In the genomic region with DNA sequence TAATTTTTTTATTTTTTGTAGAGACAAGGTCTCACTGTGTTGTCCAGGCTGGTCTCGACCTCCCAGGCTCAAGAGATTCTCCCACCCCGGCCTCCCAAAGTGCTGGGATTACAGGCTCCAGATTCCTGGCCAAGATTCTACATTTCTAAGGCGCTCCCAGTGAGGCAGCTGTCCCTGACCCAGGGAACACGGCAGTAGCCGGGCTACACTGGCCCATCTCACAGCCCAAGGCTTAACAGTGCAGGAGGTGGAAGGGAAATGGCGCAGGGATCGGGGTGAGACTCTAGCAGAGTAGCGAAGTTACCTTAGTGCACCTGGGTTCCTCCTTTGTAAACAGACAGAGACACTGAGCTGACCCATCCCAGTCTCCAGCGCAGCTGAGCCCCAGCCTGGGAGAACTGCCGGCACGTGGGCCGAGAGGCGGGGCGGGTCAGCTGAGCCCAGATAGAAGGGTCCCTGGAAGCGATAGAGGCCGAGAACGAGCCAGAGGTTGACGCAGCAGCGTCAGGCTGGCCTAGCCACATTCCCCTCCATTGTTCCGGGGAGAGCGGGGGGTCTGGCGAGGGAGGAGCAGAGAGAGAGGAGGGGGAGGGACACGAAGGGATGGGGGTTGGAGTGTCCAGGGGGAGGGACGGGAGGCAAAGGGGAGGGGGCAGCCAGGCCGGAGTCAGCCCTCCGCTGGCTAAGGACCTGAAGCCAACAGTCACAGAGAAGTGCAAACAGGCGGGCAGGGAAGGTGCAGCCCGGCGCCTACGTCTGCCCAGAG, we compare ENCODE assay signal across 1 cellular context.
TF ChIP-seq lines count a peak whose summit lies in the region.

No MANE protein-coding gene starts in this region.

TF ChIP-seq in K562, 482 proteins besides CTCF, POLR2A, EP300 and RAD21 (continues in another document):
- no peak for TF ChIP-seq ZNF217 (CRISPR knock-in tag; IDR thresholded peaks at IDR 0.05)
- TF ChIP-seq RBM39 (optimal IDR thresholded peaks at IDR 0.05; ENCODE audit: low read depth, low read length) = no peak
- TF ChIP-seq, protein P1, sequence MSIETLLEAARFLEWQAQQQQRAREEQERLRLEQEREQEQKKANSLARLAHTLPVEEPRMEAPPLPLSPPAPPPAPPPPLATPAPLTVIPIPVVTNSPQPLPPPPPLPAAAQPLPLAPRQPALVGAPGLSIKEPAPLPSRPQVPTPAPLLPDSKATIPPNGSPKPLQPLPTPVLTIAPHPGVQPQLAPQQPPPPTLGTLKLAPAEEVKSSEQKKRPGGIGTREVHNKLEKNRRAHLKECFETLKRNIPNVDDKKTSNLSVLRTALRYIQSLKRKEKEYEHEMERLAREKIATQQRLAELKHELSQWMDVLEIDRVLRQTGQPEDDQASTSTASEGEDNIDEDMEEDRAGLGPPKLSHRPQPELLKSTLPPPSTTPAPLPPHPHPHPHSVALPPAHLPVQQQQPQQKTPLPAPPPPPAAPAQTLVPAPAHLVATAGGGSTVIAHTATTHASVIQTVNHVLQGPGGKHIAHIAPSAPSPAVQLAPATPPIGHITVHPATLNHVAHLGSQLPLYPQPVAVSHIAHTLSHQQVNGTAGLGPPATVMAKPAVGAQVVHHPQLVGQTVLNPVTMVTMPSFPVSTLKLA (conservative IDR thresholded peaks at IDR 0.05) = peak; percentile 81 to 91
- TF ChIP-seq RBM17 (IDR thresholded peaks at IDR 0.05; ENCODE audit: borderline replicate concordance, low read depth, low read length) = no peak
- TF ChIP-seq U2AF2 (optimal IDR thresholded peaks at IDR 0.05; ENCODE audit: low read depth, low read length) = no peak
- no peak for TF ChIP-seq ZSCAN29 (IDR thresholded peaks at IDR 0.05)
- TF ChIP-seq CHD1 (IDR thresholded peaks at IDR 0.05; ENCODE audit: low read length) = no peak
- TF ChIP-seq, protein P2, sequence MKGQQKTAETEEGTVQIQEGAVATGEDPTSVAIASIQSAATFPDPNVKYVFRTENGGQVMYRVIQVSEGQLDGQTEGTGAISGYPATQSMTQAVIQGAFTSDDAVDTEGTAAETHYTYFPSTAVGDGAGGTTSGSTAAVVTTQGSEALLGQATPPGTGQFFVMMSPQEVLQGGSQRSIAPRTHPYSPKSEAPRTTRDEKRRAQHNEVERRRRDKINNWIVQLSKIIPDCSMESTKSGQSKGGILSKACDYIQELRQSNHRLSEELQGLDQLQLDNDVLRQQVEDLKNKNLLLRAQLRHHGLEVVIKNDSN (CRISPR knock-in tag; IDR thresholded peaks at IDR 0.05) = peak; percentile 76
- no peak for TF ChIP-seq SMAD1 (IDR thresholded peaks at IDR 0.05; ENCODE audit: low read depth, low read length, partially characterized antibody)
- no peak for TF ChIP-seq ZNF589 (CRISPR knock-in tag; IDR thresholded peaks at IDR 0.05; ENCODE audit: low read depth)
- TF ChIP-seq NR3C1 (CRISPR knock-in tag; IDR thresholded peaks at IDR 0.05) = no peak
- TF ChIP-seq, protein P3, sequence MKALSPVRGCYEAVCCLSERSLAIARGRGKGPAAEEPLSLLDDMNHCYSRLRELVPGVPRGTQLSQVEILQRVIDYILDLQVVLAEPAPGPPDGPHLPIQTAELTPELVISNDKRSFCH (CRISPR knock-in tag; IDR thresholded peaks at IDR 0.05) = no peak
- TF ChIP-seq, protein P3 (tag; IDR thresholded peaks at IDR 0.05) = no peak
- no peak for TF ChIP-seq GTF2E2 (tag; IDR thresholded peaks at IDR 0.05)
- no peak for TF ChIP-seq ZNF695 (CRISPR knock-in tag; IDR thresholded peaks at IDR 0.05)
- TF ChIP-seq, protein P4, sequence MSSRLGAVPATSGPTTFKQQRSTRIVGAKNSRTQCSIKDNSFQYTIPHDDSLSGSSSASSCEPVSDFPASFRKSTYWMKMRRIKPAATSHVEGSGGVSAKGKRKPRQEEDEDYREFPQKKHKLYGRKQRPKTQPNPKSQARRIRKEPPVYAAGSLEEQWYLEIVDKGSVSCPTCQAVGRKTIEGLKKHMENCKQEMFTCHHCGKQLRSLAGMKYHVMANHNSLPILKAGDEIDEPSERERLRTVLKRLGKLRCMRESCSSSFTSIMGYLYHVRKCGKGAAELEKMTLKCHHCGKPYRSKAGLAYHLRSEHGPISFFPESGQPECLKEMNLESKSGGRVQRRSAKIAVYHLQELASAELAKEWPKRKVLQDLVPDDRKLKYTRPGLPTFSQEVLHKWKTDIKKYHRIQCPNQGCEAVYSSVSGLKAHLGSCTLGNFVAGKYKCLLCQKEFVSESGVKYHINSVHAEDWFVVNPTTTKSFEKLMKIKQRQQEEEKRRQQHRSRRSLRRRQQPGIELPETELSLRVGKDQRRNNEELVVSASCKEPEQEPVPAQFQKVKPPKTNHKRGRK (tag; IDR thresholded peaks at IDR 0.05) = no peak
- TF ChIP-seq CBFA2T2 (conservative IDR thresholded peaks at IDR 0.05) = peak; percentile 21; the same call in 1 of the 2 replicates
- no peak for TF ChIP-seq ZNF431 (CRISPR knock-in tag; IDR thresholded peaks at IDR 0.05)
- TF ChIP-seq ILK (tag; IDR thresholded peaks at IDR 0.05; ENCODE audit: borderline replicate concordance, low read depth) = no peak
- TF ChIP-seq, protein P5, sequence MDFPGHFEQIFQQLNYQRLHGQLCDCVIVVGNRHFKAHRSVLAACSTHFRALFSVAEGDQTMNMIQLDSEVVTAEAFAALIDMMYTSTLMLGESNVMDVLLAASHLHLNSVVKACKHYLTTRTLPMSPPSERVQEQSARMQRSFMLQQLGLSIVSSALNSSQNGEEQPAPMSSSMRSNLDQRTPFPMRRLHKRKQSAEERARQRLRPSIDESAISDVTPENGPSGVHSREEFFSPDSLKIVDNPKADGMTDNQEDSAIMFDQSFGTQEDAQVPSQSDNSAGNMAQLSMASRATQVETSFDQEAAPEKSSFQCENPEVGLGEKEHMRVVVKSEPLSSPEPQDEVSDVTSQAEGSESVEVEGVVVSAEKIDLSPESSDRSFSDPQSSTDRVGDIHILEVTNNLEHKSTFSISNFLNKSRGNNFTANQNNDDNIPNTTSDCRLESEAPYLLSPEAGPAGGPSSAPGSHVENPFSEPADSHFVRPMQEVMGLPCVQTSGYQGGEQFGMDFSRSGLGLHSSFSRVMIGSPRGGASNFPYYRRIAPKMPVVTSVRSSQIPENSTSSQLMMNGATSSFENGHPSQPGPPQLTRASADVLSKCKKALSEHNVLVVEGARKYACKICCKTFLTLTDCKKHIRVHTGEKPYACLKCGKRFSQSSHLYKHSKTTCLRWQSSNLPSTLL (IDR thresholded peaks at IDR 0.05) = no peak
- no peak for TF ChIP-seq ZNF77 (CRISPR knock-in tag; IDR thresholded peaks at IDR 0.05)
- TF ChIP-seq POLR2AphosphoS5 (IDR thresholded peaks at IDR 0.05; ENCODE audit: control insufficient read depth, insufficient read depth, low read depth, low read length) = no peak
- TF ChIP-seq, protein P6, sequence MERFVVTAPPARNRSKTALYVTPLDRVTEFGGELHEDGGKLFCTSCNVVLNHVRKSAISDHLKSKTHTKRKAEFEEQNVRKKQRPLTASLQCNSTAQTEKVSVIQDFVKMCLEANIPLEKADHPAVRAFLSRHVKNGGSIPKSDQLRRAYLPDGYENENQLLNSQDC (CRISPR knock-in tag; IDR thresholded peaks at IDR 0.05) = no peak
- no peak for TF ChIP-seq POLR2B (IDR thresholded peaks at IDR 0.05; ENCODE audit: low read depth, partially characterized antibody)
- no peak for TF ChIP-seq ADNP (tag; IDR thresholded peaks at IDR 0.05)
- TF ChIP-seq E2F3 (CRISPR knock-in tag; IDR thresholded peaks at IDR 0.05) = no peak
- TF ChIP-seq, protein P7, sequence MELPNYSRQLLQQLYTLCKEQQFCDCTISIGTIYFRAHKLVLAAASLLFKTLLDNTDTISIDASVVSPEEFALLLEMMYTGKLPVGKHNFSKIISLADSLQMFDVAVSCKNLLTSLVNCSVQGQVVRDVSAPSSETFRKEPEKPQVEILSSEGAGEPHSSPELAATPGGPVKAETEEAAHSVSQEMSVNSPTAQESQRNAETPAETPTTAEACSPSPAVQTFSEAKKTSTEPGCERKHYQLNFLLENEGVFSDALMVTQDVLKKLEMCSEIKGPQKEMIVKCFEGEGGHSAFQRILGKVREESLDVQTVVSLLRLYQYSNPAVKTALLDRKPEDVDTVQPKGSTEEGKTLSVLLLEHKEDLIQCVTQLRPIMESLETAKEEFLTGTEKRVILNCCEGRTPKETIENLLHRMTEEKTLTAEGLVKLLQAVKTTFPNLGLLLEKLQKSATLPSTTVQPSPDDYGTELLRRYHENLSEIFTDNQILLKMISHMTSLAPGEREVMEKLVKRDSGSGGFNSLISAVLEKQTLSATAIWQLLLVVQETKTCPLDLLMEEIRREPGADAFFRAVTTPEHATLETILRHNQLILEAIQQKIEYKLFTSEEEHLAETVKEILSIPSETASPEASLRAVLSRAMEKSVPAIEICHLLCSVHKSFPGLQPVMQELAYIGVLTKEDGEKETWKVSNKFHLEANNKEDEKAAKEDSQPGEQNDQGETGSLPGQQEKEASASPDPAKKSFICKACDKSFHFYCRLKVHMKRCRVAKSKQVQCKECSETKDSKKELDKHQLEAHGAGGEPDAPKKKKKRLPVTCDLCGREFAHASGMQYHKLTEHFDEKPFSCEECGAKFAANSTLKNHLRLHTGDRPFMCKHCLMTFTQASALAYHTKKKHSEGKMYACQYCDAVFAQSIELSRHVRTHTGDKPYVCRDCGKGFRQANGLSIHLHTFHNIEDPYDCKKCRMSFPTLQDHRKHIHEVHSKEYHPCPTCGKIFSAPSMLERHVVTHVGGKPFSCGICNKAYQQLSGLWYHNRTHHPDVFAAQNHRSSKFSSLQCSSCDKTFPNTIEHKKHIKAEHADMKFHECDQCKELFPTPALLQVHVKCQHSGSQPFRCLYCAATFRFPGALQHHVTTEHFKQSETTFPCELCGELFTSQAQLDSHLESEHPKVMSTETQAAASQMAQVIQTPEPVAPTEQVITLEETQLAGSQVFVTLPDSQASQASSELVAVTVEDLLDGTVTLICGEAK (IDR thresholded peaks at IDR 0.05) = no peak
- TF ChIP-seq, protein P7 (CRISPR knock-in tag; IDR thresholded peaks at IDR 0.05) = no peak
- no peak for TF ChIP-seq HDAC6 (IDR thresholded peaks at IDR 0.05; ENCODE audit: low read depth, low read length)
- TF ChIP-seq, protein P8, sequence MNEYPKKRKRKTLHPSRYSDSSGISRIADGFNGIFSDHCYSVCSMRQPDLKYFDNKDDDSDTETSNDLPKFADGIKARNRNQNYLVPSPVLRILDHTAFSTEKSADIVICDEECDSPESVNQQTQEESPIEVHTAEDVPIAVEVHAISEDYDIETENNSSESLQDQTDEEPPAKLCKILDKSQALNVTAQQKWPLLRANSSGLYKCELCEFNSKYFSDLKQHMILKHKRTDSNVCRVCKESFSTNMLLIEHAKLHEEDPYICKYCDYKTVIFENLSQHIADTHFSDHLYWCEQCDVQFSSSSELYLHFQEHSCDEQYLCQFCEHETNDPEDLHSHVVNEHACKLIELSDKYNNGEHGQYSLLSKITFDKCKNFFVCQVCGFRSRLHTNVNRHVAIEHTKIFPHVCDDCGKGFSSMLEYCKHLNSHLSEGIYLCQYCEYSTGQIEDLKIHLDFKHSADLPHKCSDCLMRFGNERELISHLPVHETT (CRISPR knock-in tag; conservative IDR thresholded peaks at IDR 0.05 in 1 of 2, IDR thresholded peaks at IDR 0.05 in 1 of 2) = no peak
- TF ChIP-seq CCAR2 (IDR thresholded peaks at IDR 0.05; ENCODE audit: low read depth, low read length) = no peak
- TF ChIP-seq, protein P9, sequence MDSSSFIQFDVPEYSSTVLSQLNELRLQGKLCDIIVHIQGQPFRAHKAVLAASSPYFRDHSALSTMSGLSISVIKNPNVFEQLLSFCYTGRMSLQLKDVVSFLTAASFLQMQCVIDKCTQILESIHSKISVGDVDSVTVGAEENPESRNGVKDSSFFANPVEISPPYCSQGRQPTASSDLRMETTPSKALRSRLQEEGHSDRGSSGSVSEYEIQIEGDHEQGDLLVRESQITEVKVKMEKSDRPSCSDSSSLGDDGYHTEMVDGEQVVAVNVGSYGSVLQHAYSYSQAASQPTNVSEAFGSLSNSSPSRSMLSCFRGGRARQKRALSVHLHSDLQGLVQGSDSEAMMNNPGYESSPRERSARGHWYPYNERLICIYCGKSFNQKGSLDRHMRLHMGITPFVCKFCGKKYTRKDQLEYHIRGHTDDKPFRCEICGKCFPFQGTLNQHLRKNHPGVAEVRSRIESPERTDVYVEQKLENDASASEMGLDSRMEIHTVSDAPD (CRISPR knock-in tag; IDR thresholded peaks at IDR 0.05) = no peak
- TF ChIP-seq, protein P10, sequence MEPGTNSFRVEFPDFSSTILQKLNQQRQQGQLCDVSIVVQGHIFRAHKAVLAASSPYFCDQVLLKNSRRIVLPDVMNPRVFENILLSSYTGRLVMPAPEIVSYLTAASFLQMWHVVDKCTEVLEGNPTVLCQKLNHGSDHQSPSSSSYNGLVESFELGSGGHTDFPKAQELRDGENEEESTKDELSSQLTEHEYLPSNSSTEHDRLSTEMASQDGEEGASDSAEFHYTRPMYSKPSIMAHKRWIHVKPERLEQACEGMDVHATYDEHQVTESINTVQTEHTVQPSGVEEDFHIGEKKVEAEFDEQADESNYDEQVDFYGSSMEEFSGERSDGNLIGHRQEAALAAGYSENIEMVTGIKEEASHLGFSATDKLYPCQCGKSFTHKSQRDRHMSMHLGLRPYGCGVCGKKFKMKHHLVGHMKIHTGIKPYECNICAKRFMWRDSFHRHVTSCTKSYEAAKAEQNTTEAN (CRISPR knock-in tag; IDR thresholded peaks at IDR 0.05) = no peak
- no peak for TF ChIP-seq ZNF23 (CRISPR knock-in tag; IDR thresholded peaks at IDR 0.05)
- no peak for TF ChIP-seq ZNF124 (CRISPR knock-in tag; IDR thresholded peaks at IDR 0.05)
- no peak for TF ChIP-seq ZNF551 (CRISPR knock-in tag; IDR thresholded peaks at IDR 0.05)
- no peak for TF ChIP-seq YY1 (IDR thresholded peaks at IDR 0.05; ENCODE audit: borderline replicate concordance in 1 of 3, control insufficient read depth in 1 of 3, extremely low read depth in 1 of 3, insufficient read depth in 3 of 3, insufficient read length in 1 of 3, insufficient replicate concordance in 2 of 3, low read depth in 1 of 3, low read length in 2 of 3)
- TF ChIP-seq EP400 (IDR thresholded peaks at IDR 0.05) = no peak
